In the genomic region with DNA sequence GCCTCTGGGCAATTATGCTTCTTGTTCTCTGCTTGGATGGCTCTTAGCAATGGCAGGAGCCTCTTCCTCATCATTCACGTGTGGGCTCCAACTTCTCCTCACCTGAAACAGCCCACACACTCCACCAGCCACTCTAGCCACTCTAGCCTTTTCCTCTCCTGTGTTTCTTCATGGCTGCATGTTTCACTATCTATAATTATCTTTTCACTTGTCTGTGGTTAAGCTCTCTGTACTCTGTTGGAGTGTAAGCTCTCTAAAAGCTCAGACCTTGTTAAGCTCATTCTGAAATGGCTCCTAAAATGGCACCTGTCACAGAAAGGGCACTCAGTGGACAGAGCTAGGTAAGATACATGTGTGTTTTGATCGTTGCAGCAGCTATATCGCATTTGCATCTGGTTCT, we compare ENCODE assay signal across 20 cellular contexts.
DNase-seq lines count a peak whose midpoint lies in the region; ATAC-seq, FAIRE-seq and TF ChIP-seq lines count a peak whose summit lies in the region.
"Had no signal": no experiment of that assay in that cellular context is flagged by ENCODE, and none has a peak within 500 bp of the region (broad histone marks: within the 10 kb centered on the region; RNA-seq: fewer than 3 reads in every experiment).

No MANE protein-coding gene starts in this region.

- no peak for TF ChIP-seq CTCF in MM.1S (IDR thresholded peaks at IDR 0.05; ENCODE audit: low read length)
- no peak for TF ChIP-seq CTCF in GM12878 (IDR thresholded peaks at IDR 0.05 in 2 of 3, conservative IDR thresholded peaks at IDR 0.05 in 1 of 3; ENCODE audit: control insufficient read depth in 2 of 3, extremely low read depth in 1 of 3, insufficient read depth in 1 of 3, low read depth in 3 of 3, low read length in 3 of 3)

- SMC1A ChIA-PET in GM12878 (lab: Charles Lee; ENCODE audit: uncharacterized antibody, unreplicated experiment), result interaction anchor here (1.3 to 6.6 kb wide), 15 partner anchors 12 to 79 kb away, joined by 3 to 52 read pairs (median 9); no protein-coding TSS in a partner anchor

- H3K9me3 ChIP-seq in MM.1S (replicated peaks; ENCODE audit: insufficient read depth, low read length), result no peaks in the 10 kb centered on the region
- no peaks in the 10 kb centered on the region for H3K9me3 ChIP-seq in GM12878 (replicated peaks; ENCODE audit: control insufficient read depth, insufficient read depth, low read length)
- no peaks in the 10 kb centered on the region for H3K9me3 ChIP-seq in right cardiac atrium (ENCODE audit: control insufficient read depth, low read length)
- H3K9me3 ChIP-seq: BE2C, pancreas, transverse colon had no signal

- peak overlapping the region; percentile 32 for H2AFZ ChIP-seq in MM.1S (ENCODE audit: low read length)
- H2AFZ ChIP-seq in GM12878 (ENCODE audit: control insufficient read depth, low read depth, low read length), result no peak overlapping the region
- H2AFZ ChIP-seq: PC-9 had no signal

- peak overlapping the region; percentile 36; the same call in 1 of the 2 replicates for H3K4me3 ChIP-seq in GM08714 (ENCODE audit: low read length)
- peak overlapping the region; percentile 38 for H3K4me3 ChIP-seq in MM.1S (ENCODE audit: low read length)
- H3K4me3 ChIP-seq in GM12878, result peak overlapping the region; percentile 7; the same call in 1 of the 2 replicates
- H3K4me3 ChIP-seq in right cardiac atrium (ENCODE audit: low read length), result no peak overlapping the region
- H3K4me3 ChIP-seq: pancreas, PC-9, skin epidermis, transverse colon had no signal

- TF ChIP-seq POLR2A in GM12878 (IDR thresholded peaks at IDR 0.05; ENCODE audit: low read depth, low read length), result no peak

- no TSS peak for BruUV-seq in GM12878 (replicated peaks; lab: Mats Ljungman, UMichigan)

- POLR2A ChIA-PET in GM12878 (lab: Charles Lee), result interaction anchor here (0.6 to 2.2 kb wide), 11 partner anchors 8 to 416 kb away, joined by 3 to 12 read pairs (median 4); no protein-coding TSS in a partner anchor

- in situ Hi-C loops in GM12878 (cut with MboI), result no loop called here

- H3F3A ChIP-seq in MM.1S (ENCODE audit: insufficient read depth, low read length), result peaks cover 10% of the 10 kb centered on the region

- H3K9ac ChIP-seq in MM.1S (ENCODE audit: low read length) (peak overlapping the region; percentile 19; the same call in 1 of the 2 replicates), GM12878 (ENCODE audit: control insufficient read depth, insufficient read depth, low read length) (peak overlapping the region; percentile 37; the same call in 1 of the 2 replicates)

- intact Hi-C loops in GM12878 (cut with micrococcal nuclease; ENCODE audit: unreplicated experiment), result loop anchor here (5.0 kb wide), 1 partner anchor 35 kb away; no protein-coding TSS in a partner anchor
- intact Hi-C loops in right cardiac atrium (cut with DNase I), result no loop called here

- no peak for TF ChIP-seq EP300 in GM12878 (IDR thresholded peaks at IDR 0.05; ENCODE audit: borderline replicate concordance in 1 of 2, control insufficient read depth in 1 of 2, low read depth in 2 of 2, low read length in 2 of 2)

- WGBS in GM12878 (ENCODE audit: insufficient coverage, insufficient replicate concordance, low lambda C conversion rate, missing lambda C conversion rate), result 0% methylated on average over 3 of the region's 3 CpGs
- 91% methylated on average over 3 of the region's 3 CpGs for WGBS in right cardiac atrium

- H3K79me2 ChIP-seq in MM.1S (ENCODE audit: low read length) (peaks cover 9% of the 10 kb centered on the region), GM12878 (ENCODE audit: control insufficient read depth, insufficient read depth, low read length) (peaks cover 76% of the 10 kb centered on the region)

- no peaks in the 10 kb centered on the region for H3K9me2 ChIP-seq in MM.1S (replicated peaks; ENCODE audit: insufficient read depth, low read length)

- FAIRE-seq in GM12878 (lab: Jason Lieb, UNC), result no peak
- FAIRE-seq: endometrium, H1, pancreas had no signal

- peak; percentile 49 for ATAC-seq in GM18511 (IDR thresholded peaks at IDR 0.05; ENCODE audit: unreplicated experiment)
- peak; percentile 44 for ATAC-seq in GM12878
- no peak for ATAC-seq in right cardiac atrium
- ATAC-seq: left colon, pancreas had no signal

- no peaks in the 10 kb centered on the region for H4K20me1 ChIP-seq in MM.1S (ENCODE audit: insufficient read depth, low read length)
- H4K20me1 ChIP-seq in GM12878 (ENCODE audit: control insufficient read depth, insufficient read depth), result no peaks in the 10 kb centered on the region

- H3K4me1 ChIP-seq in MM.1S (ENCODE audit: low read length) (peaks cover 36% of the 10 kb centered on the region), GM12878 (ENCODE audit: control insufficient read depth, insufficient read depth, low read length) (peaks cover 28% of the 10 kb centered on the region), right cardiac atrium (ENCODE audit: control insufficient read depth, insufficient read depth, low read length) (peaks cover 1% of the 10 kb centered on the region)
- H3K4me1 ChIP-seq: BE2C, pancreas, transverse colon had no signal

- H3K27me3 ChIP-seq in MM.1S (replicated peaks; ENCODE audit: insufficient read depth, low read length) (no peaks in the 10 kb centered on the region), GM12878 (replicated peaks in 1 of 2; ENCODE audit: control insufficient read depth in 2 of 2, insufficient read depth in 2 of 2, low read length in 1 of 2) (no peaks in the 10 kb centered on the region), right cardiac atrium (ENCODE audit: control insufficient read depth, insufficient read depth) (no peaks in the 10 kb centered on the region)
- H3K27me3 ChIP-seq: BE2C, pancreas, transverse colon had no signal

- RAD21 ChIA-PET in GM12878 (lab: Charles Lee; ENCODE audit: unreplicated experiment), result interaction anchor here (0.9 to 3.5 kb wide), 21 partner anchors 12 to 69 kb away, joined by 3 to 17 read pairs (median 4); no protein-coding TSS in a partner anchor

- DNase-seq in MM.1S, result peak; percentile 53
- no peak for DNase-seq in GM12878 (ENCODE audit: low read depth, low spot score)
- no peak for DNase-seq in retina
- no peak for DNase-seq in NCI-H2171 (lab: John Stamatoyannopoulos, UW)
- DNase-seq in iPS-NIHi7 (ENCODE audit: extremely low spot score), result no peak
- no peak for DNase-seq in right cardiac atrium
- DNase-seq: activated CD4-positive, alpha-beta T cell treated with anti-CD3 and anti-CD28 coated beads for 4 hours; aorta; BE2C; Kasumi-1; left colon; NCI-H1436 treated with DMSO at 0.1 percent for 48 hours; pancreas; PC-9; transverse colon had no signal

- H3K27ac ChIP-seq in MM.1S (ENCODE audit: low read length) (peak overlapping the region; percentile 75), GM12878 (ENCODE audit: control insufficient read depth, insufficient read depth) (peak overlapping the region; percentile 68), right cardiac atrium (ENCODE audit: low read length) (no peak overlapping the region)
- H3K27ac ChIP-seq: pancreas, PC-9, skin epidermis, transverse colon had no signal

- TF ChIP-seq RAD21 in GM12878 (IDR thresholded peaks at IDR 0.05; ENCODE audit: insufficient read depth, low read depth, low read length), result no peak

- H3K36me3 ChIP-seq in MM.1S (replicated peaks; ENCODE audit: insufficient read depth, low read length) (no peaks in the 10 kb centered on the region), GM12878 (ENCODE audit: control insufficient read depth in 2 of 2, insufficient read depth in 2 of 2, low read length in 1 of 2) (no peaks in the 10 kb centered on the region; a peak in 1 of 4 replicates)
- H3K36me3 ChIP-seq: BE2C, pancreas, transverse colon had no signal

- H3K4me2 ChIP-seq in MM.1S (ENCODE audit: low read depth, low read length) (peak overlapping the region; percentile 92), GM12878 (ENCODE audit: control insufficient read depth, insufficient read depth) (peak overlapping the region; percentile 52)
- H3K4me2 ChIP-seq: PC-9 had no signal

- CTCF ChIA-PET in GM12878 (lab: Yijun Ruan, JAX), result interaction anchor here (0.9 to 1.8 kb wide), 5 partner anchors 34 to 68 kb away, joined by 3 to 6 read pairs (median 3); no protein-coding TSS in a partner anchor

TF ChIP-seq in GM12878, 131 proteins besides CTCF, POLR2A, EP300 and RAD21 (continues in another document):
- TF ChIP-seq, protein P1, sequence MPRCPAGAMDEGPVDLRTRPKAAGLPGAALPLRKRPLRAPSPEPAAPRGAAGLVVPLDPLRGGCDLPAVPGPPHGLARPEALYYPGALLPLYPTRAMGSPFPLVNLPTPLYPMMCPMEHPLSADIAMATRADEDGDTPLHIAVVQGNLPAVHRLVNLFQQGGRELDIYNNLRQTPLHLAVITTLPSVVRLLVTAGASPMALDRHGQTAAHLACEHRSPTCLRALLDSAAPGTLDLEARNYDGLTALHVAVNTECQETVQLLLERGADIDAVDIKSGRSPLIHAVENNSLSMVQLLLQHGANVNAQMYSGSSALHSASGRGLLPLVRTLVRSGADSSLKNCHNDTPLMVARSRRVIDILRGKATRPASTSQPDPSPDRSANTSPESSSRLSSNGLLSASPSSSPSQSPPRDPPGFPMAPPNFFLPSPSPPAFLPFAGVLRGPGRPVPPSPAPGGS (IDR thresholded peaks at IDR 0.05; ENCODE audit: borderline replicate concordance, insufficient read depth, low read depth, low read length, poor library complexity, severe bottlenecking), result no peak
- TF ChIP-seq SRF (IDR thresholded peaks at IDR 0.05; ENCODE audit: low read depth in 2 of 2, low read length in 2 of 2), result no peak
- TF ChIP-seq KDM1A (IDR thresholded peaks at IDR 0.05; ENCODE audit: borderline replicate concordance), result no peak
- no peak for TF ChIP-seq ZNF384 (IDR thresholded peaks at IDR 0.05; ENCODE audit: borderline replicate concordance, low read depth, low read length)
- TF ChIP-seq, protein P2, sequence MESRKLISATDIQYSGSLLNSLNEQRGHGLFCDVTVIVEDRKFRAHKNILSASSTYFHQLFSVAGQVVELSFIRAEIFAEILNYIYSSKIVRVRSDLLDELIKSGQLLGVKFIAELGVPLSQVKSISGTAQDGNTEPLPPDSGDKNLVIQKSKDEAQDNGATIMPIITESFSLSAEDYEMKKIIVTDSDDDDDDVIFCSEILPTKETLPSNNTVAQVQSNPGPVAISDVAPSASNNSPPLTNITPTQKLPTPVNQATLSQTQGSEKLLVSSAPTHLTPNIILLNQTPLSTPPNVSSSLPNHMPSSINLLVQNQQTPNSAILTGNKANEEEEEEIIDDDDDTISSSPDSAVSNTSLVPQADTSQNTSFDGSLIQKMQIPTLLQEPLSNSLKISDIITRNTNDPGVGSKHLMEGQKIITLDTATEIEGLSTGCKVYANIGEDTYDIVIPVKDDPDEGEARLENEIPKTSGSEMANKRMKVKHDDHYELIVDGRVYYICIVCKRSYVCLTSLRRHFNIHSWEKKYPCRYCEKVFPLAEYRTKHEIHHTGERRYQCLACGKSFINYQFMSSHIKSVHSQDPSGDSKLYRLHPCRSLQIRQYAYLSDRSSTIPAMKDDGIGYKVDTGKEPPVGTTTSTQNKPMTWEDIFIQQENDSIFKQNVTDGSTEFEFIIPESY (IDR thresholded peaks at IDR 0.05), result no peak
- no peak for TF ChIP-seq SP1 (IDR thresholded peaks at IDR 0.05; ENCODE audit: low read depth, low read length)
- TF ChIP-seq SIN3A (IDR thresholded peaks at IDR 0.05; ENCODE audit: low read depth, low read length), result no peak
- no peak for TF ChIP-seq SMC3 (IDR thresholded peaks at IDR 0.05; ENCODE audit: borderline replicate concordance, low read length)
- TF ChIP-seq FOXK2 (IDR thresholded peaks at IDR 0.05), result no peak

Comparison
In these comparisons a context has a peak if more than half of its experiments do, and no peak if none do; other contexts are left out.
1. ATAC-seq: peak in GM18511 (single experiment) and GM12878 (single experiment); none in right cardiac atrium (0 of 2).